18 cellular contexts compared by ENCODE assay signal in genomic region chr3:194267744-194268658, GRCh38.
DNase-seq lines count a peak whose midpoint lies in the region; ATAC-seq, FAIRE-seq and TF ChIP-seq lines count a peak whose summit lies in the region.
"Had no signal": no experiment of that assay in that cellular context is flagged by ENCODE, and none has a peak within 500 bp of the region (broad histone marks: within the 10 kb centered on the region; RNA-seq: fewer than 3 reads in every experiment).

No MANE protein-coding gene starts in this region.

- H4K20me1 ChIP-seq in hepatocyte (ENCODE audit: insufficient read depth, poor library complexity, severe bottlenecking): no peaks in the 10 kb centered on the region

- H3K9me3 ChIP-seq in hepatocyte (ENCODE audit: low read depth) (no peaks in the 10 kb centered on the region), pancreas (no peaks in the 10 kb centered on the region)
- H3K9me3 ChIP-seq: MG63, SJSA1, stomach had no signal

- in situ Hi-C loops in GM13977 (cut with MboI; ENCODE audit: low pct_unique_long_range_greater_than_20kb, low sequenced_read_pairs, unreplicated experiment): no loop called here

- no peaks in the 10 kb centered on the region for H3K27me3 ChIP-seq in hepatocyte
- H3K27me3 ChIP-seq in rectal smooth muscle tissue (ENCODE audit: control insufficient read depth, insufficient read depth, low read length): no peaks in the 10 kb centered on the region
- no peaks in the 10 kb centered on the region for H3K27me3 ChIP-seq in pancreas
- H3K27me3 ChIP-seq: MG63, SJSA1, stomach had no signal

- no peak for ATAC-seq in pancreas

- H3K4me2 ChIP-seq in hepatocyte: no peak overlapping the region

- H2AFZ ChIP-seq in hepatocyte: no peak overlapping the region

- intact Hi-C loops in pancreas (cut with DNase I): no loop called here

- no peaks in the 10 kb centered on the region for H3K79me2 ChIP-seq in hepatocyte

- 88% methylated on average over 26 of the region's 26 CpGs for WGBS in hepatocyte (ENCODE audit: low lambda C conversion rate, missing lambda C conversion rate)
- 79 to 90% methylated on average over 26 of the region's 26 CpGs for WGBS in pancreas, 2 donors

- H3K36me3 ChIP-seq in hepatocyte (replicated peaks; ENCODE audit: insufficient read depth, low read depth) (no peaks in the 10 kb centered on the region), rectal smooth muscle tissue (ENCODE audit: control insufficient read depth, insufficient read depth, low read length) (no peaks in the 10 kb centered on the region), pancreas (no peaks in the 10 kb centered on the region)
- H3K36me3 ChIP-seq: MG63, SJSA1, stomach had no signal

- DNase-seq in HT-29 (ENCODE audit: low spot score): peak; percentile 35
- peak; percentile 68 for DNase-seq in dermis blood vessel endothelial cell
- DNase-seq in hepatocyte (ENCODE audit: low spot score): no peak
- no peak for DNase-seq in AML-193 (lab: John Stamatoyannopoulos, UW)
- DNase-seq in OCI-M1 (lab: John Stamatoyannopoulos, UW): no peak
- DNase-seq in GM13977 (ENCODE audit: low spot score): no peak
- DNase-seq in pancreas: no peak
- DNase-seq: activated naive CD4-positive, alpha-beta T cell treated with anti-CD3 and anti-CD28 coated beads for 36 hours; central memory CD4-positive, alpha-beta T cell; DMS 273 treated with DMSO at 0.1 percent for 48 hours; MG63; NCI-H2107 had no signal

- H3K27ac ChIP-seq in hepatocyte (peak overlapping the region; percentile 20), rectal smooth muscle tissue (ENCODE audit: low read depth, low read length) (peak overlapping the region; percentile 43), pancreas (no peak overlapping the region)
- H3K27ac ChIP-seq: SJSA1 had no signal

- peaks cover 37% of the 10 kb centered on the region for H3K4me1 ChIP-seq in hepatocyte (ENCODE audit: insufficient read depth)
- peaks cover 40% of the 10 kb centered on the region for H3K4me1 ChIP-seq in rectal smooth muscle tissue (ENCODE audit: control insufficient read depth, insufficient read depth, low read length)
- H3K4me1 ChIP-seq in pancreas: peaks cover 6 to 16% (median 15%) of the 10 kb centered on the region in 3 donors

- FAIRE-seq in pancreas (lab: Jason Lieb, UNC): no peak
- FAIRE-seq: HTR-8/SVneo, TTC549 had no signal

- no peaks in the 10 kb centered on the region for H3K9me2 ChIP-seq in hepatocyte (replicated peaks; ENCODE audit: insufficient read depth)

- H3K9ac ChIP-seq in rectal smooth muscle tissue (ENCODE audit: low read length): no peak overlapping the region

- TF ChIP-seq CTCF in hepatocyte (IDR thresholded peaks at IDR 0.05; ENCODE audit: poor library complexity) (no peak), GM13977 (IDR thresholded peaks at IDR 0.05; ENCODE audit: extremely low read depth, insufficient read depth, missing control alignments) (no peak), pancreas (IDR thresholded peaks at IDR 0.05) (no peak)

- H3K4me3 ChIP-seq in hepatocyte (no peak overlapping the region), rectal smooth muscle tissue (ENCODE audit: low read length) (no peak overlapping the region), pancreas (no peak overlapping the region)
- H3K4me3 ChIP-seq: MG63, SJSA1, skin epidermis, stomach had no signal

Comparison
In these comparisons a context has a peak if more than half of its experiments do, and no peak if none do; other contexts are left out.
1. DNase-seq: peak in HT-29 (single experiment) and dermis blood vessel endothelial cell (single experiment); none in hepatocyte (single experiment), AML-193 (0 of 2), OCI-M1 (single experiment), GM13977 (single experiment) and pancreas (0 of 6).
2. H3K27ac ChIP-seq: peak in hepatocyte (single experiment) and rectal smooth muscle tissue (single experiment); none in pancreas (0 of 4).